Comparison of ENCODE assay signal across 9 cellular contexts in the genomic region with DNA sequence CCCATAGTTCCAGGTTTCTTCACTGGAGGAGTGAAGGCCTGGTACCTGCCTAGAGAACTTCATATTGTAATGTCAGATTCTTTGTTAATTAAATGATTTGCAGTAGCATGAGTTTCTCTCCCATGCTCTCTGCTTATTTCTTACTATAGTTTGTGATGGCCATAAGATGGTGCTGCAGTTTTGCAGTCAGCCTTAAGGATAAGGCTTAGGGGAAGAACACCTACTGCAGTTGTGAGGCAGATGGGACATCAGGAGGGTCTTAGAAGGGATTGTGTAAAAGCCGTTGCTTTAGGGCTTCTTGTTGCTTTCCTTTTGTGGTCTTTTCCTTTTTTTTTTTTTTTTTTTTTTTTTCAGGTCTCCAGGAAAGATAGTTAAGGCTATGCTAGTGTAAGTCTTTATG.
DNase-seq lines count a peak whose midpoint lies in the region; ATAC-seq and TF ChIP-seq lines count a peak whose summit lies in the region.
"Had no signal": no experiment of that assay in that cellular context is flagged by ENCODE, and none has a peak within 500 bp of the region (broad histone marks: within the 10 kb centered on the region; RNA-seq: fewer than 3 reads in every experiment).

No MANE protein-coding gene starts in this region.

- DNase-seq in activated T-cell treated with anti-CD3 and anti-CD28 coated beads, Interleukin-2, amount 50 U/mL, for 24 hours: no peak
- DNase-seq in activated T-cell treated with anti-CD3 and anti-CD28 coated beads, Interleukin-2, amount 50 U/mL, for 4 hours: no peak
- DNase-seq in NCI-H2196 (lab: John Stamatoyannopoulos, UW; ENCODE audit: unreplicated experiment) (peak; percentile 22), cardiac fibroblast (ENCODE audit: low read depth in 2 of 2) (peak; percentile 34 to 39), sigmoid colon (no peak), DMS153 treated with DMSO at 0.1 percent for 48 hours (lab: John Stamatoyannopoulos, UW; ENCODE audit: unreplicated experiment) (no peak)

- peaks cover 0 to 82% (median 70%) of the 10 kb centered on the region in 4 donors for H3K4me1 ChIP-seq in sigmoid colon

- WGBS in sigmoid colon, 2 donors: 42 to 60% methylated on average over 1 of the region's 1 CpG

- peaks cover 83% of the 10 kb centered on the region for H3K4me1 Mint-ChIP-seq in activated T-cell treated with anti-CD3 and anti-CD28 coated beads, Interleukin-2, amount 50 U/mL, for 24 hours (ENCODE audit: low read depth)
- H3K4me1 Mint-ChIP-seq in activated T-cell treated with anti-CD3 and anti-CD28 coated beads, Interleukin-2, amount 50 U/mL, for 4 hours (ENCODE audit: low read depth): peaks cover 85% of the 10 kb centered on the region

- H3K27ac ChIP-seq in sigmoid colon: peak overlapping the region; percentile 81 to 88 (median 88)

- no peak for ATAC-seq in activated T-cell treated with anti-CD3 and anti-CD28 coated beads, Interleukin-2, amount 50 U/mL, for 4 hours
- ATAC-seq in GM19452 (IDR thresholded peaks at IDR 0.05; ENCODE audit: unreplicated experiment) (no peak), GM18498 (IDR thresholded peaks at IDR 0.05; ENCODE audit: unreplicated experiment) (no peak)

- TF ChIP-seq POLR2A in sigmoid colon (IDR thresholded peaks at IDR 0.05): no peak

- no peak for TF ChIP-seq CTCF in cardiac fibroblast (IDR thresholded peaks at IDR 0.05; ENCODE audit: low read depth, low read length)
- TF ChIP-seq CTCF in sigmoid colon (IDR thresholded peaks at IDR 0.05): peak in 3 of 4 experiments; percentile 14 to 53 (median 18)

- H3K36me3 ChIP-seq in sigmoid colon: no peaks in the 10 kb centered on the region

- no peaks in the 10 kb centered on the region for H3K27me3 Mint-ChIP-seq in activated T-cell treated with anti-CD3 and anti-CD28 coated beads, Interleukin-2, amount 50 U/mL, for 24 hours
- H3K27me3 Mint-ChIP-seq in activated T-cell treated with anti-CD3 and anti-CD28 coated beads, Interleukin-2, amount 50 U/mL, for 4 hours (ENCODE audit: low read depth): no peaks in the 10 kb centered on the region
- H3K27me3 Mint-ChIP-seq: dendritic cell treated with granulocyte-macrophage colony-stimulating factor and Interleukin-4, amounts not matched to agents 40 ng/mL and 50 ng/mL, for 4 days had no signal

- no peaks in the 10 kb centered on the region for H3K27me3 ChIP-seq in sigmoid colon

- peaks cover 49% of the 10 kb centered on the region for H3K36me3 Mint-ChIP-seq in activated T-cell treated with anti-CD3 and anti-CD28 coated beads, Interleukin-2, amount 50 U/mL, for 24 hours (ENCODE audit: low read depth)
- H3K36me3 Mint-ChIP-seq in activated T-cell treated with anti-CD3 and anti-CD28 coated beads, Interleukin-2, amount 50 U/mL, for 4 hours (ENCODE audit: insufficient read depth): peaks cover 25% of the 10 kb centered on the region

- H3K27ac Mint-ChIP-seq in activated T-cell treated with anti-CD3 and anti-CD28 coated beads, Interleukin-2, amount 50 U/mL, for 24 hours: peak overlapping the region; percentile 17
- H3K27ac Mint-ChIP-seq: dendritic cell treated with granulocyte-macrophage colony-stimulating factor and Interleukin-4, amounts not matched to agents 40 ng/mL and 50 ng/mL, for 4 days had no signal

- intact Hi-C loops in sigmoid colon (cut with DNase I): loop anchor here (5.0 kb wide), 1 partner anchor 141 kb away; no protein-coding TSS in a partner anchor

- TF ChIP-seq EP300 in sigmoid colon (IDR thresholded peaks at IDR 0.05): no peak

- H3K4me3 Mint-ChIP-seq in activated T-cell treated with anti-CD3 and anti-CD28 coated beads, Interleukin-2, amount 50 U/mL, for 24 hours: no peak overlapping the region
- no peak overlapping the region for H3K4me3 Mint-ChIP-seq in activated T-cell treated with anti-CD3 and anti-CD28 coated beads, Interleukin-2, amount 50 U/mL, for 4 hours
- H3K4me3 Mint-ChIP-seq: dendritic cell treated with granulocyte-macrophage colony-stimulating factor and Interleukin-4, amounts not matched to agents 40 ng/mL and 50 ng/mL, for 4 days had no signal

- no peaks in the 10 kb centered on the region for H3K9me3 Mint-ChIP-seq in activated T-cell treated with anti-CD3 and anti-CD28 coated beads, Interleukin-2, amount 50 U/mL, for 24 hours
- H3K9me3 Mint-ChIP-seq in activated T-cell treated with anti-CD3 and anti-CD28 coated beads, Interleukin-2, amount 50 U/mL, for 4 hours: no peaks in the 10 kb centered on the region
- H3K9me3 Mint-ChIP-seq: dendritic cell treated with granulocyte-macrophage colony-stimulating factor and Interleukin-4, amounts not matched to agents 40 ng/mL and 50 ng/mL, for 4 days had no signal

- H3K4me3 ChIP-seq in cardiac fibroblast (replicated peaks in 1 of 2; ENCODE audit: low read depth in 2 of 2, low read length in 2 of 2) (no peak overlapping the region), sigmoid colon (no peak overlapping the region)

- no peaks in the 10 kb centered on the region for H3K9me3 ChIP-seq in sigmoid colon

Comparison
In these comparisons a context has a peak if more than half of its experiments do, and no peak if none do; other contexts are left out.
1. DNase-seq: peak in NCI-H2196 (single experiment) and cardiac fibroblast (2 of 2); none in activated T-cell treated with anti-CD3 and anti-CD28 coated beads, Interleukin-2, amount 50 U/mL, for 24 hours (single experiment), activated T-cell treated with anti-CD3 and anti-CD28 coated beads, Interleukin-2, amount 50 U/mL, for 4 hours (single experiment), sigmoid colon (single experiment) and DMS153 treated with DMSO at 0.1 percent for 48 hours (single experiment).